1 cellular context compared by ENCODE assay signal in the genomic region with DNA sequence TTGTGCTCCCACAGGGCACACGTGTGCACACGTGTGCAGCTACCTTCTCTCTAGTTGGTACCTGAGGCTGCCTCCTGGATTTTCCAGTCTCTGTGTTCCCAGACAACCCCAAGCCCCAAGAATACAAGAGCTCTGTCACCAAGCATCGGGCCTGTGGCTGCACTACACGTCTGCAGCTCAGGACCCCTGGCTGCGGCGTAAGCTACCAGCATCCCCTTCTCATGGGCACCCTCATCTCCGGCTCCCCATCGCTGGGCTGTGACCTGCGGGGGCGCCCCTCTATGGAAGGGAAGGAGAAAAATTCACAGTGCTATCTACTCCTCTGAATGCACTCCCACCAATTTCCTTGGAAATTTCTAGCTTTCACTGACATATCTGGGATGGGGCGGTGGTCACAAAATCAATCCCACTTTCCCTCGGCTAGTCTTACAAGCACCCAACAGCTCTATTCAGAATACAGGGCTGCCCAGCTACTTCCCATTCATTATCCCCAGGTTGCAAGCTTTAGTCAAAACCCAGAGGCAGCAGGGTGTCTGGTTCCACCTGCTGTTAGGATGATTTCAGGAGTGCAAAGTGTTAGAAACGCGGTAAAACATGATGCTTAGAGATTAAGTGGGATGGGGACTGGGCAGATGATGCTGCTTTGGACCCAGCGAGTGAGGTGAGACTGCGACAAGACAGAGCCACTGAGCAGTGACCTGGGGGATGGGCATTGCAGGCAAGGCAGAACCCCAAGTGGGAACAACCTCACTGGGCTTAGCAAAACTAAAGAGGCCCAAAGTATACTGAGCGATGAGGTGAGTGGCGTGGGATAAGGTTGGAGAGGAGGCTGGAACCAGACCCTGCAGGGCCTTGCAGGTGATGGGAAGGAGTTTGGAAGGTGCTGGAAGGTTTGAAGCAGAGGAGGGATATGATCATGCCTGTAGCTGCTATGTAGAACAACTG.
TF ChIP-seq lines count a peak whose summit lies in the region.

No MANE protein-coding gene starts in this region.

TF ChIP-seq in H1, 55 proteins besides CTCF, POLR2A, EP300 and RAD21:
- no peak for TF ChIP-seq PHF8 (conservative IDR thresholded peaks at IDR 0.05; ENCODE audit: low read depth, low read length)
- TF ChIP-seq HDAC2 (IDR thresholded peaks at IDR 0.05; ENCODE audit: borderline replicate concordance in 1 of 2, low read depth in 2 of 2, low read length in 2 of 2) = no peak
- no peak for TF ChIP-seq SIX5 (IDR thresholded peaks at IDR 0.05; ENCODE audit: low read depth, low read length)
- no peak for TF ChIP-seq JUND (IDR thresholded peaks at IDR 0.05; ENCODE audit: low read length)
- TF ChIP-seq RFX5 (IDR thresholded peaks at IDR 0.05; ENCODE audit: borderline replicate concordance, low read depth, low read length) = no peak
- TF ChIP-seq, protein P1, sequence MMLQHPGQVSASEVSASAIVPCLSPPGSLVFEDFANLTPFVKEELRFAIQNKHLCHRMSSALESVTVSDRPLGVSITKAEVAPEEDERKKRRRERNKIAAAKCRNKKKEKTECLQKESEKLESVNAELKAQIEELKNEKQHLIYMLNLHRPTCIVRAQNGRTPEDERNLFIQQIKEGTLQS (IDR thresholded peaks at IDR 0.05; ENCODE audit: insufficient read depth, low read depth, low read length) = no peak
- TF ChIP-seq CHD2 (IDR thresholded peaks at IDR 0.05; ENCODE audit: low read length) = no peak
- no peak for TF ChIP-seq BRCA1 (IDR thresholded peaks at IDR 0.05; ENCODE audit: low read depth, low read length)
- TF ChIP-seq CBX5 (IDR thresholded peaks at IDR 0.05; ENCODE audit: low read depth, low read length) = no peak
- no peak for TF ChIP-seq CBX8 (IDR thresholded peaks at IDR 0.05; ENCODE audit: borderline replicate concordance, low read depth, low read length)
- TF ChIP-seq KDM4A (IDR thresholded peaks at IDR 0.05; ENCODE audit: low read depth, low read length, severe bottlenecking) = no peak
- TF ChIP-seq, protein P2, sequence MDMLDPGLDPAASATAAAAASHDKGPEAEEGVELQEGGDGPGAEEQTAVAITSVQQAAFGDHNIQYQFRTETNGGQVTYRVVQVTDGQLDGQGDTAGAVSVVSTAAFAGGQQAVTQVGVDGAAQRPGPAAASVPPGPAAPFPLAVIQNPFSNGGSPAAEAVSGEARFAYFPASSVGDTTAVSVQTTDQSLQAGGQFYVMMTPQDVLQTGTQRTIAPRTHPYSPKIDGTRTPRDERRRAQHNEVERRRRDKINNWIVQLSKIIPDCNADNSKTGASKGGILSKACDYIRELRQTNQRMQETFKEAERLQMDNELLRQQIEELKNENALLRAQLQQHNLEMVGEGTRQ (IDR thresholded peaks at IDR 0.05; ENCODE audit: low read length) = no peak
- TF ChIP-seq POLR2AphosphoS5 (IDR thresholded peaks at IDR 0.05; ENCODE audit: low read depth, low read length) = no peak
- no peak for TF ChIP-seq TBP (IDR thresholded peaks at IDR 0.05; ENCODE audit: low read depth, low read length)
